In genomic region chr6:155152211-155153076, GRCh38 we compare ENCODE assay signal across 12 cellular contexts.
DNase-seq lines count a peak whose midpoint lies in the region; ATAC-seq and TF ChIP-seq lines count a peak whose summit lies in the region.
"Had no signal": no experiment of that assay in that cellular context is flagged by ENCODE, and none has a peak within 500 bp of the region (broad histone marks: within the 10 kb centered on the region; RNA-seq: fewer than 3 reads in every experiment).

No MANE protein-coding gene starts in this region.

- intact Hi-C loops in left colon (cut with DNase I, micrococcal nuclease) = no loop called here

- H3K27me3 Mint-ChIP-seq in activated T-cell treated with anti-CD3 and anti-CD28 coated beads, Interleukin-2, amount 50 U/mL, for 24 hours = no peaks in the 10 kb centered on the region
- H3K27me3 Mint-ChIP-seq: B cell had no signal

- peaks cover 87% of the 10 kb centered on the region for H3K4me1 Mint-ChIP-seq in activated T-cell treated with anti-CD3 and anti-CD28 coated beads, Interleukin-2, amount 50 U/mL, for 24 hours (ENCODE audit: low read depth)
- H3K4me1 Mint-ChIP-seq: B cell had no signal

- no peak overlapping the region for H3K4me3 Mint-ChIP-seq in activated T-cell treated with anti-CD3 and anti-CD28 coated beads, Interleukin-2, amount 50 U/mL, for 24 hours
- H3K4me3 Mint-ChIP-seq: B cell had no signal

- H3K36me3 Mint-ChIP-seq in activated T-cell treated with anti-CD3 and anti-CD28 coated beads, Interleukin-2, amount 50 U/mL, for 24 hours (ENCODE audit: low read depth) = peaks cover 38% of the 10 kb centered on the region

- H3K4me3 ChIP-seq in cardiac fibroblast (replicated peaks in 1 of 2; ENCODE audit: low read depth in 2 of 2, low read length in 2 of 2) = no peak overlapping the region

- no peak for ATAC-seq in left colon
- ATAC-seq: PC-3 had no signal

- peak; percentile 12 for TF ChIP-seq CTCF in cardiac fibroblast (IDR thresholded peaks at IDR 0.05; ENCODE audit: low read depth, low read length)

- H3K9me3 Mint-ChIP-seq in activated T-cell treated with anti-CD3 and anti-CD28 coated beads, Interleukin-2, amount 50 U/mL, for 24 hours = no peaks in the 10 kb centered on the region

- H3K27ac Mint-ChIP-seq in activated T-cell treated with anti-CD3 and anti-CD28 coated beads, Interleukin-2, amount 50 U/mL, for 24 hours = peak overlapping the region; percentile 98
- H3K27ac Mint-ChIP-seq: B cell had no signal

- DNase-seq in activated T-cell treated with anti-CD3 and anti-CD28 coated beads, Interleukin-2, amount 50 U/mL, for 24 hours = no peak
- no peak for DNase-seq in activated T-cell treated with anti-CD3 and anti-CD28 coated beads, Interleukin-2, amount 50 U/mL, for 1 hour
- DNase-seq in NCI-H524 treated with DMSO at 0.1 percent for 48 hours (lab: John Stamatoyannopoulos, UW) (peak; percentile 9), cardiac fibroblast (ENCODE audit: low read depth in 2 of 2) (peak in 1 of 2 donors; percentile 20), renal cortical epithelial cell (ENCODE audit: low read depth) (peak; percentile 30), left colon (no peak)
- DNase-seq in activated CD4-positive, CD25-positive, alpha-beta regulatory T cell (lab: John Stamatoyannopoulos, UW) = no peak
- no peak for DNase-seq in activated naive CD4-positive, alpha-beta T cell treated with Interleukin-2 at 50 U/mL for 16 hours
- DNase-seq: activated naive CD4-positive, alpha-beta T cell; NCI-H187; PC-3 had no signal

Comparison
In these comparisons a context has a peak if more than half of its experiments do, and no peak if none do; other contexts are left out.
1. DNase-seq: peak in NCI-H524 treated with DMSO at 0.1 percent for 48 hours (single experiment) and renal cortical epithelial cell (single experiment); none in activated T-cell treated with anti-CD3 and anti-CD28 coated beads, Interleukin-2, amount 50 U/mL, for 24 hours (single experiment), activated T-cell treated with anti-CD3 and anti-CD28 coated beads, Interleukin-2, amount 50 U/mL, for 1 hour (single experiment), activated CD4-positive, CD25-positive, alpha-beta regulatory T cell (0 of 4), activated naive CD4-positive, alpha-beta T cell treated with Interleukin-2 at 50 U/mL for 16 hours (single experiment) and left colon (0 of 2).